ENCODE assay signal across 33 cellular contexts in the genomic region with DNA sequence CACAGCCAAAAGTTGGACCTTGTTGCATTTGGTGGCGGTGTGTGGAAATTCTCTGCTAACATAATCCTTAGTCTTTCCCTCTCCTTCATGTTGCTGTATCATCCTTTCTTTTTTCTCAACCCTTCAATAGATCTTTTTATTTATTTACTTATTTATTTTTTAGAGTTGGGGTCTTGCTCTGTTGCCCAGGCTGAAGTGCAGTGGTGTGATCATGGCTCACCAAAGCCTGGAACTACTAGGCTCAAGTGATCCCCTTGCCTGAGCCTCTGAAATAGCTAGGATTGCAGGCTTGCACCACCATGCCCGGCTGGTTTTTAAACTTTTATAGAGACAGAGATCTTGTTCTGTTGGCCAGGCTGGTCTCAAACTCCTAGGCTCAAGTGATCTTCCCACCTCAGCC.
"Had no signal": no experiment of that assay in that cellular context is flagged by ENCODE, and none has a peak within 500 bp of the region (broad histone marks: within the 10 kb centered on the region; RNA-seq: fewer than 3 reads in every experiment).

No MANE protein-coding gene starts in this region.

- H3K36me3 ChIP-seq: adrenal gland, cardiac muscle cell, colonic mucosa, pancreas, prostate gland, thyroid gland, vagina had no signal

- H3K27ac ChIP-seq: adrenal gland, body of pancreas, cardiac muscle cell, colonic mucosa, pancreas, prostate gland, thyroid gland, upper lobe of left lung, vagina had no signal

- H3K9me3 Mint-ChIP-seq: activated CD8-positive, alpha-beta T cell treated with anti-CD3 and anti-CD28 coated beads for 36 hours; immature natural killer cell; naive thymus-derived CD8-positive, alpha-beta T cell; neural crest cell; stimulated activated naive CD8-positive, alpha-beta T cell treated with anti-CD3 and anti-CD28 coated beads, Interleukin-15, amount 100 ng/mL, for 72 hours had no signal

- H3K4me3 Mint-ChIP-seq: activated CD8-positive, alpha-beta memory T cell treated with anti-CD3 and anti-CD28 coated beads, Interleukin-2, amount 10 ng/mL, durations not matched to agents 7 days and 5 days; activated CD8-positive, alpha-beta T cell treated with anti-CD3 and anti-CD28 coated beads for 36 hours; activated naive CD8-positive, alpha-beta T cell; immature natural killer cell; naive thymus-derived CD8-positive, alpha-beta T cell; neural crest cell; stimulated activated naive CD8-positive, alpha-beta T cell treated with anti-CD3 and anti-CD28 coated beads, Interleukin-15, amount 100 ng/mL, for 72 hours had no signal

- H3K9me3 ChIP-seq: adrenal gland, body of pancreas, colonic mucosa, heart left ventricle, pancreas, prostate gland, thyroid gland, upper lobe of left lung, vagina had no signal

- H3K4me1 ChIP-seq: colonic mucosa, prostate gland, thyroid gland had no signal

- H3K4me1 Mint-ChIP-seq: neural crest cell had no signal

- H3K27ac Mint-ChIP-seq: activated CD8-positive, alpha-beta memory T cell treated with anti-CD3 and anti-CD28 coated beads, Interleukin-2, amount 10 ng/mL, durations not matched to agents 7 days and 5 days; activated CD8-positive, alpha-beta T cell treated with anti-CD3 and anti-CD28 coated beads for 36 hours; activated naive CD8-positive, alpha-beta T cell; immature natural killer cell; stimulated activated naive CD8-positive, alpha-beta T cell treated with anti-CD3 and anti-CD28 coated beads, Interleukin-15, amount 100 ng/mL, for 72 hours had no signal

- DNase-seq: activated CD4-positive, alpha-beta T cell treated with anti-CD3 and anti-CD28 coated beads, Interleukin-2, amount 50 U/mL, for 1 hour; activated CD8-positive, alpha-beta memory T cell treated with anti-CD3 and anti-CD28 coated beads, Interleukin-2, amount 10 ng/mL, durations not matched to agents 7 days and 5 days; activated CD8-positive, alpha-beta T cell treated with anti-CD3 and anti-CD28 coated beads for 36 hours; activated naive CD4-positive, alpha-beta T cell treated with Interleukin-2 at 50 U/mL for 16 hours; activated T-cell treated with anti-CD3 and anti-CD28 coated beads, Interleukin-2, amount 50 U/mL, for 48 hours; adrenal gland; aorta; body of pancreas; cerebellar nuclear complex; colonic mucosa; dorsolateral prefrontal cortex; effector memory CD4-positive, alpha-beta T cell; foreskin fibroblast; heart left ventricle; hypothalamus; immature natural killer cell; mesenchymal stem cell; naive thymus-derived CD8-positive, alpha-beta T cell; nucleus accumbens; pancreas; retina; stimulated activated CD4-positive, alpha-beta T cell treated with anti-CD3 and anti-CD28 coated beads, Interleukin-12 subunit alpha, Interleukin-12 subunit beta, amount 100 ng/mL, for 4 hours; stimulated activated CD4-positive, alpha-beta T cell treated with anti-CD3 and anti-CD28 coated beads, Interleukin-4, amount 100 ng/mL, for 1 hour; stimulated activated naive CD8-positive, alpha-beta T cell treated with anti-CD3 and anti-CD28 coated beads, Interleukin-15, amount 100 ng/mL, for 72 hours; T-helper 2 cell; thyroid gland; upper lobe of left lung had no signal

- H3K27me3 Mint-ChIP-seq: activated CD8-positive, alpha-beta memory T cell treated with anti-CD3 and anti-CD28 coated beads, Interleukin-2, amount 10 ng/mL, durations not matched to agents 7 days and 5 days; activated CD8-positive, alpha-beta T cell treated with anti-CD3 and anti-CD28 coated beads for 36 hours; activated naive CD8-positive, alpha-beta T cell; naive thymus-derived CD8-positive, alpha-beta T cell; stimulated activated naive CD8-positive, alpha-beta T cell treated with anti-CD3 and anti-CD28 coated beads, Interleukin-15, amount 100 ng/mL, for 72 hours had no signal

- H3K4me3 ChIP-seq: adrenal gland, body of pancreas, cardiac muscle cell, colonic mucosa, dorsolateral prefrontal cortex, heart left ventricle, pancreas, prostate gland, thyroid gland, upper lobe of left lung, vagina had no signal

- H3K27me3 ChIP-seq: adrenal gland, body of pancreas, cardiac muscle cell, colonic mucosa, dorsolateral prefrontal cortex, heart left ventricle, pancreas, thyroid gland, upper lobe of left lung, vagina had no signal

- ATAC-seq: activated CD8-positive, alpha-beta memory T cell treated with anti-CD3 and anti-CD28 coated beads, Interleukin-2, amount 10 ng/mL, durations not matched to agents 7 days and 5 days; activated CD8-positive, alpha-beta T cell treated with anti-CD3 and anti-CD28 coated beads for 36 hours; body of pancreas; heart left ventricle; naive thymus-derived CD8-positive, alpha-beta T cell; sciatic nerve; stimulated activated naive CD8-positive, alpha-beta T cell treated with anti-CD3 and anti-CD28 coated beads, Interleukin-15, amount 100 ng/mL, for 72 hours had no signal
